21 cellular contexts compared by ENCODE assay signal in genomic region chr5:113193311-113193978, GRCh38.
DNase-seq lines count a peak whose midpoint lies in the region; ATAC-seq, FAIRE-seq and TF ChIP-seq lines count a peak whose summit lies in the region.
"Had no signal": no experiment of that assay in that cellular context is flagged by ENCODE, and none has a peak within 500 bp of the region (broad histone marks: within the 10 kb centered on the region; RNA-seq: fewer than 3 reads in every experiment).

No MANE protein-coding gene starts in this region.

- BruUV-seq in HepG2 (replicated peaks; lab: Mats Ljungman, UMichigan) = no TSS peak

- H3K9me3 ChIP-seq in HUES48 (ENCODE audit: control insufficient read depth, insufficient read depth, low read length) = peaks cover 2% of the 10 kb centered on the region; the same call in 1 of the 2 replicates
- H3K9me3 ChIP-seq in HepG2 (ENCODE audit: low read length) = peaks cover 6% of the 10 kb centered on the region

- peak overlapping the region; percentile 3 for H3K4me3 Mint-ChIP-seq in endothelial cell (ENCODE audit: unreplicated experiment)
- H3K4me3 Mint-ChIP-seq: B cell; CD4-positive, CD25-positive, alpha-beta regulatory T cell; CD8-positive, alpha-beta T cell; GM23338; H9 had no signal

- peak; percentile 74 for ATAC-seq in HepG2
- no peak for ATAC-seq in GM18517 (IDR thresholded peaks at IDR 0.05; ENCODE audit: unreplicated experiment)
- ATAC-seq in HG03095 (IDR thresholded peaks at IDR 0.05; ENCODE audit: unreplicated experiment) = no peak
- ATAC-seq: CD8-positive, alpha-beta T cell; GM23338; HCT116 had no signal

- H3K4me1 ChIP-seq in HUES48 (ENCODE audit: control insufficient read depth, insufficient read depth, low read length) (0 out of 2 replicates have a peak, but pooled peaks cover 5% of the 10 kb centered on the region), HepG2 (ENCODE audit: insufficient read depth, low read length) (peaks cover 12% of the 10 kb centered on the region)
- H3K4me1 ChIP-seq: BLaER1, Caco-2 had no signal

- H2AFZ ChIP-seq in HepG2 (ENCODE audit: low read length) = no peak overlapping the region
- H2AFZ ChIP-seq: GM23338 had no signal

- TF ChIP-seq CTCF in endothelial cell (IDR thresholded peaks at IDR 0.05; ENCODE audit: unreplicated experiment) (no peak), HepG2 (CRISPR knock-in tag; IDR thresholded peaks at IDR 0.05) (no peak)

- no peak for TF ChIP-seq POLR2A in HepG2 (IDR thresholded peaks at IDR 0.05; ENCODE audit: insufficient read depth in 1 of 2, low read depth in 2 of 2, low read length in 2 of 2)

- peak overlapping the region; percentile 18 for H3K27ac ChIP-seq in HUES48 (ENCODE audit: low read depth, low read length)
- no peak overlapping the region for H3K27ac ChIP-seq in HepG2 (ENCODE audit: extremely low read length, insufficient read depth, low read length)
- H3K27ac ChIP-seq: 22Rv1, BLaER1, C4-2B had no signal

- no peak overlapping the region for H3K9ac ChIP-seq in HUES48 (ENCODE audit: low read depth, low read length)
- H3K9ac ChIP-seq in HepG2 (ENCODE audit: insufficient read depth, low read depth, low read length) = no peak overlapping the region
- H3K9ac ChIP-seq: BLaER1 had no signal

- H3K27me3 Mint-ChIP-seq in endothelial cell (ENCODE audit: unreplicated experiment) = peaks cover 3% of the 10 kb centered on the region
- H3K27me3 Mint-ChIP-seq: CD4-positive, CD25-positive, alpha-beta regulatory T cell had no signal

- no peaks in the 10 kb centered on the region for H3K79me2 ChIP-seq in HepG2 (ENCODE audit: insufficient read depth, low read length)

- H3K4me2 ChIP-seq in HepG2 (ENCODE audit: low read depth, low read length) = no peak overlapping the region
- H3K4me2 ChIP-seq: BLaER1, GM23338 had no signal

- no peaks in the 10 kb centered on the region for H3K27me3 ChIP-seq in HUES48 (ENCODE audit: control insufficient read depth, insufficient read depth, low read length)
- no peaks in the 10 kb centered on the region; a peak in 1 of 5 replicates for H3K27me3 ChIP-seq in HepG2 (ENCODE audit: control insufficient read depth in 1 of 2, insufficient read depth in 2 of 2, low read length in 2 of 2)
- H3K27me3 ChIP-seq: BLaER1 had no signal

- no peak overlapping the region for H3K27ac Mint-ChIP-seq in endothelial cell (ENCODE audit: unreplicated experiment)
- H3K27ac Mint-ChIP-seq: B cell; CD4-positive, CD25-positive, alpha-beta regulatory T cell; CD8-positive, alpha-beta T cell; GM23338; H9 had no signal

- TF ChIP-seq EP300 in HepG2 (IDR thresholded peaks at IDR 0.05; ENCODE audit: low read depth in 2 of 2, low read length in 2 of 2) = no peak
- TF ChIP-seq EP300 in HepG2 (CRISPR knock-in tag; IDR thresholded peaks at IDR 0.05; ENCODE audit: borderline replicate concordance) = no peak

- intact Hi-C loops in HepG2 (cut with micrococcal nuclease; ENCODE audit: unreplicated experiment) = no loop called here

- no peak for FAIRE-seq in HepG2 (lab: Jason Lieb, UNC)
- FAIRE-seq: A204.1, G401.6, GM12892 had no signal

- CTCF ChIA-PET in HepG2 (lab: Yijun Ruan, JAX; ENCODE audit: low intra/inter-chr PET ratio, low total read pairs) = no interaction called here

- TF ChIP-seq RAD21 in HepG2 (CRISPR knock-in tag; IDR thresholded peaks at IDR 0.05) = no peak

- H3K36me3 ChIP-seq in HUES48 (ENCODE audit: control insufficient read depth, insufficient read depth, low read length) (no peaks in the 10 kb centered on the region), HepG2 (replicated peaks in 1 of 2; ENCODE audit: control insufficient read depth in 1 of 2, insufficient read depth in 2 of 2, low read length in 2 of 2) (no peaks in the 10 kb centered on the region)
- H3K36me3 ChIP-seq: BLaER1 had no signal

- H4K20me1 ChIP-seq in HepG2 (ENCODE audit: insufficient read depth, low read length) = no peaks in the 10 kb centered on the region
- H4K20me1 ChIP-seq: BLaER1 had no signal

- DNase-seq in endothelial cell (ENCODE audit: low spot score) = no peak
- peak; percentile 16 for DNase-seq in HepG2 (ENCODE audit: low spot score)
- no peak for DNase-seq in NCI-H187 treated with DMSO at 0.1 percent for 48 hours (lab: John Stamatoyannopoulos, UW)
- DNase-seq: Caco-2; CD4-positive, CD25-positive, alpha-beta regulatory T cell; CD8-positive, alpha-beta T cell; DMS153; DND-41; H9 had no signal

- POLR2A ChIA-PET in HepG2 (lab: Yijun Ruan, JAX) = no interaction called here

- 60% methylated on average over 5 of the region's 5 CpGs for WGBS in HepG2 (ENCODE audit: low lambda C conversion rate)

- in situ Hi-C loops in HepG2 (cut with HindIII; ENCODE audit: extremely low pct_ligation_motif_present, low pct_unique_long_range_greater_than_20kb) = no loop called here

- H3K4me3 ChIP-seq in HUES48 (ENCODE audit: low read depth, low read length) = no peak overlapping the region
- no peak overlapping the region for H3K4me3 ChIP-seq in HepG2 (replicated peaks in 1 of 3; ENCODE audit: insufficient read depth in 1 of 3, low read depth in 2 of 3, low read length in 3 of 3)
- H3K4me3 ChIP-seq: BLaER1, GM23338 had no signal

- H3K9me3 Mint-ChIP-seq in endothelial cell (ENCODE audit: unreplicated experiment) = no peaks in the 10 kb centered on the region

- H3K36me3 Mint-ChIP-seq in endothelial cell (ENCODE audit: low read depth, unreplicated experiment) = peaks cover 22% of the 10 kb centered on the region
- H3K36me3 Mint-ChIP-seq: CD4-positive, CD25-positive, alpha-beta regulatory T cell had no signal

- H3K4me1 Mint-ChIP-seq in endothelial cell (ENCODE audit: unreplicated experiment) = peaks cover 7% of the 10 kb centered on the region
- H3K4me1 Mint-ChIP-seq: B cell had no signal

TF ChIP-seq in HepG2, 621 proteins besides CTCF, POLR2A, EP300 and RAD21:
- TF ChIP-seq, protein P1, sequence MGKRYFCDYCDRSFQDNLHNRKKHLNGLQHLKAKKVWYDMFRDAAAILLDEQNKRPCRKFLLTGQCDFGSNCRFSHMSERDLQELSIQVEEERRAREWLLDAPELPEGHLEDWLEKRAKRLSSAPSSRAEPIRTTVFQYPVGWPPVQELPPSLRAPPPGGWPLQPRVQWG (CRISPR knock-in tag; IDR thresholded peaks at IDR 0.05; ENCODE audit: borderline replicate concordance, low read depth) = no peak
- 0 out of 2 replicates have a peak, but pooled peaks have one; percentile 4 for TF ChIP-seq NCOR1 (IDR thresholded peaks at IDR 0.05; ENCODE audit: borderline replicate concordance, low read length)
- TF ChIP-seq ZNF747 (CRISPR knock-in tag; IDR thresholded peaks at IDR 0.05; ENCODE audit: borderline replicate concordance) = no peak
- no peak for TF ChIP-seq NPAS2 (CRISPR knock-in tag; IDR thresholded peaks at IDR 0.05; ENCODE audit: borderline replicate concordance)
- TF ChIP-seq FOXP1 (IDR thresholded peaks at IDR 0.05) = no peak
- TF ChIP-seq FOXP1 (CRISPR knock-in tag; IDR thresholded peaks at IDR 0.05) = 0 out of 2 replicates have a peak, but pooled peaks have one; percentile 14
